ENCODE assay signal across 33 cellular contexts in the genomic region with DNA sequence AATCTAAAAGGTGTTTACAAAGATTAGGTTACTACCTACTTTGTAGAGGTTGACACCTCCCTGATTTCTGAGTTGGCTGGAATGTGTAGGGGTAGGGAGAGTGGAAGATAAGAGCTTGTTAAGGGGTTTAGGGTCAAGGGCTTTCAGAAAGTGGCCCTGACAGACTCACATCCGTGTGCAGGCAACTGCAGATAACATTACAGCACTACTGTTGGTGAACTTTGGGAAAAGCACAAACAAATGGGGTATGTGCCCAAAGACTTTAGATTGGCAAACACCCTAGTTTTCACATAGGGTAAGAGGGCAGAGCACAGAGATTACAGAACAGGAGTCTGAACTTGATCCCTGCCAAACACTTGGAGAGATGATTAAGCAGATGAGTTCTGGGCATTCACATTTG.
"Had no signal": no experiment of that assay in that cellular context is flagged by ENCODE, and none has a peak within 500 bp of the region (broad histone marks: within the 10 kb centered on the region; RNA-seq: fewer than 3 reads in every experiment).

No MANE protein-coding gene starts in this region.

- ATAC-seq: activated CD8-positive, alpha-beta memory T cell treated with anti-CD3 and anti-CD28 coated beads, Interleukin-2, amount 10 ng/mL, durations not matched to agents 7 days and 5 days; activated T-cell treated with anti-CD3 and anti-CD28 coated beads, Interleukin-2, amount 50 U/mL, for 72 hours; activated T-helper 17 cell treated with anti-CD3 and anti-CD28 coated beads, Interleukin-2, amount 50 U/mL, for 72 hours; PC-3 had no signal

- H3K27ac ChIP-seq: ascending aorta, Peyer's patch, SJSA1 had no signal

- H3K4me1 ChIP-seq: ascending aorta, Peyer's patch, SJSA1 had no signal

- H3K4me2 ChIP-seq: SK-N-SH had no signal

- DNase-seq: activated B cell treated with CpG ODN at 0.5 μM for 24 hours; activated CD4-positive, alpha-beta memory T cell treated with anti-CD3 and anti-CD28 coated beads, Interleukin-2, amount 10 ng/mL, durations not matched to agents 7 days and 5 days; activated CD4-positive, alpha-beta T cell treated with anti-CD3 and anti-CD28 coated beads for 4 hours; activated CD4-positive, CD25-positive, alpha-beta regulatory T cell treated with anti-CD3 and anti-CD28 coated beads, Interleukin-2, amount 50 U/mL, for 72 hours; activated CD8-positive, alpha-beta memory T cell treated with anti-CD3 and anti-CD28 coated beads for 24 hours; activated CD8-positive, alpha-beta memory T cell treated with anti-CD3 and anti-CD28 coated beads, Interleukin-2, amount 10 ng/mL, durations not matched to agents 7 days and 5 days; activated CD8-positive, alpha-beta memory T cell treated with anti-CD3 and anti-CD28 coated beads, Interleukin-2, amount 50 U/mL, for 48 hours; activated gamma-delta T cell; activated naive CD4-positive, alpha-beta T cell treated with Interleukin-2 at 50 U/mL for 16 hours; activated naive CD8-positive, alpha-beta T cell treated with anti-CD3 and anti-CD28 coated beads, Interleukin-2, amount 10 ng/mL, durations not matched to agents 7 days and 5 days; activated T-cell treated with anti-CD3 and anti-CD28 coated beads, Interleukin-2, amount 50 U/mL, for 72 hours; amygdala; cerebellar nuclear complex; NCI-H1092 treated with DMSO at 0.1 percent for 48 hours; NCI-H1417; NCI-H146; NCI-H187; NCI-H2029 treated with DMSO at 0.1 percent for 48 hours; NCI-H2107; NCI-H2171; NCI-H510A; NCI-H526; NCI-H748 treated with DMSO at 0.1 percent for 48 hours; NK-92 treated with Interleukin-12 subunit alpha and Interleukin-12 subunit beta, amount 100 ng/mL, for 24 hours; PC-3; Peyer's patch; RPMI8226; SHP77 treated with DMSO at 0.1 percent for 48 hours; SK-N-SH had no signal

- H3K9ac ChIP-seq: SK-N-SH had no signal

- H3K9me3 ChIP-seq: ascending aorta, Peyer's patch, SJSA1, SK-N-SH had no signal

- H3K27me3 ChIP-seq: ascending aorta, Peyer's patch, SJSA1 had no signal

- H3K36me3 ChIP-seq: ascending aorta, Peyer's patch, SJSA1 had no signal

- H3K4me3 ChIP-seq: ascending aorta, Peyer's patch, SJSA1 had no signal

- FAIRE-seq: TTC549 had no signal
